8 cellular contexts compared by ENCODE assay signal in the genomic region with DNA sequence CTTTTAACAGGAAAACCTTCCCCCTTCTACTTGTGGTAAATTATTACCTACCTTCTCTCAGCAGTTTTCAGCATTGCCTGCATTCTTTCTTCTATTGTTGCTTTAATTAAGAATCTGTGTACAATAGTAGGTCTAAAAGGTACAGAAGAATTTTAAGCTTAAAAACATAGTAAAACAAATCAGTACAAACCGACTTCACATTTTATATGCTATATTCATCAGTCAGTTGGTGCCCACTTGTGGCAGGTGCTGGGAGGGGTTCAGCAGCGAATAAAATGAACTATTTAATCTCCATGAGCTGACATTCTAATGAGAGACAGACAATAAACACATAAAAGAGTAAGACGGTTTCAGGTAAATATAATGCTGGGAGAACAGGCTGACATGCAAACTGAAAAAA.
DNase-seq lines count a peak whose midpoint lies in the region; ATAC-seq and TF ChIP-seq lines count a peak whose summit lies in the region.

No MANE protein-coding gene starts in this region.

- no peak overlapping the region for H3K27ac ChIP-seq in heart right ventricle

- 50% methylated on average over 3 of the region's 3 CpGs for WGBS in heart right ventricle, 2 donors

- H3K36me3 ChIP-seq in heart right ventricle: peaks cover 0 to 85% (median 4%) of the 10 kb centered on the region in 9 donors

- ATAC-seq in GM18502 (IDR thresholded peaks at IDR 0.05; ENCODE audit: poor library complexity, unreplicated experiment) (peak; percentile 53), heart right ventricle (peak in 5 of 8 donors; percentile 35 to 54 (median 46)), GM18519 (IDR thresholded peaks at IDR 0.05; ENCODE audit: low FRiP score, unreplicated experiment) (no peak), HG03442 (IDR thresholded peaks at IDR 0.05; ENCODE audit: unreplicated experiment) (no peak)

- H3K4me1 ChIP-seq in heart right ventricle: peaks cover 0 to 4% (median 0%) of the 10 kb centered on the region in 9 donors

- in situ Hi-C loops in ACHN (cut with HindIII; ENCODE audit: low pct_ligation_motif_present, low pct_unique_long_range_greater_than_20kb, low sequenced_read_pairs): no loop called here

- intact Hi-C loops in heart right ventricle (cut with DNase I): loop anchor here in 5 of 10 donors (2.0 to 10.0 kb wide), 4 partner anchors 123 to 153 kb away; partner anchors contain the start of gene EPM2A (in 3 of the 5)

- no peak overlapping the region for H3K4me3 ChIP-seq in heart right ventricle

- DNase-seq in ACHN (peak; percentile 26), T follicular helper cell (ENCODE audit: low read depth) (peak; percentile 2), heart right ventricle (peak; percentile 14 to 20), retina (no peak), RPMI8226 (no peak)

- H3K9me3 ChIP-seq in heart right ventricle: no peaks in the 10 kb centered on the region

- H3K27me3 ChIP-seq in heart right ventricle: no peaks in the 10 kb centered on the region

- TF ChIP-seq CTCF in heart right ventricle (IDR thresholded peaks at IDR 0.05): peak in 8 of 9 donors; percentile 16 to 66 (median 55)

Comparison
In these comparisons a context has a peak if more than half of its experiments do, and no peak if none do; other contexts are left out.
1. DNase-seq: peak in ACHN (single experiment), T follicular helper cell (single experiment) and heart right ventricle (2 of 2); none in retina (single experiment) and RPMI8226 (single experiment).
2. ATAC-seq: peak in GM18502 (single experiment) and heart right ventricle (5 of 8); none in GM18519 (single experiment) and HG03442 (single experiment).